ENCODE assay signal across 35 cellular contexts in genomic region chr13:102367836-102368235, GRCh38. TPM values are rescaled to one million over a fixed set of nuclear protein-coding genes. Genes with fewer than 3 reads are reported as not detected.
"Had no signal": no experiment of that assay in that cellular context is flagged by ENCODE, and none has a peak within 500 bp of the region (broad histone marks: within the 10 kb centered on the region; RNA-seq: fewer than 3 reads in every experiment).

No MANE protein-coding gene starts in this region.

- H3K4me1 ChIP-seq: adrenal gland, body of pancreas, breast epithelium, colonic mucosa, gastroesophageal sphincter had no signal

- H3K9me3 ChIP-seq: adrenal gland, body of pancreas, breast epithelium, colonic mucosa, esophagus squamous epithelium, gastroesophageal sphincter had no signal

- H3K36me3 ChIP-seq: adrenal gland, breast epithelium, cardiac muscle cell, colonic mucosa, esophagus squamous epithelium, gastroesophageal sphincter had no signal

- H3K4me3 ChIP-seq: adrenal gland, body of pancreas, breast epithelium, cardiac muscle cell, colonic mucosa, esophagus squamous epithelium, gastroesophageal sphincter had no signal

- DNase-seq: activated CD4-positive, alpha-beta memory T cell treated with anti-CD3 and anti-CD28 coated beads for 36 hours; activated CD4-positive, alpha-beta T cell treated with anti-CD3 and anti-CD28 coated beads for 36 hours; activated CD4-positive, alpha-beta T cell treated with anti-CD3 and anti-CD28 coated beads, Interleukin-2, amount 10 ng/mL, durations not matched to agents 24 days and 14 days; activated CD4-positive, CD25-positive, alpha-beta regulatory T cell; activated CD4-positive, CD25-positive, alpha-beta regulatory T cell treated with anti-CD3 and anti-CD28 coated beads, Interleukin-2, amount 50 U/mL, for 72 hours; activated CD8-positive, alpha-beta memory T cell treated with anti-CD3 and anti-CD28 coated beads, Interleukin-2, amount 10 ng/mL, durations not matched to agents 7 days and 5 days; activated CD8-positive, alpha-beta memory T cell treated with anti-CD3 and anti-CD28 coated beads, Interleukin-2, amount 50 U/mL, for 4 hours; activated CD8-positive, alpha-beta T cell treated with anti-CD3 and anti-CD28 coated beads, Interleukin-2, amount 10 ng/mL, durations not matched to agents 7 days and 5 days; activated effector memory CD4-positive, alpha-beta T cell treated with anti-CD3 and anti-CD28 coated beads, Interleukin-2, amount 50 U/mL, for 16 hours; activated naive CD4-positive, alpha-beta T cell treated with anti-CD3 and anti-CD28 coated beads for 36 hours; activated naive CD8-positive, alpha-beta T cell treated with anti-CD3 and anti-CD28 coated beads for 36 hours; activated naive CD8-positive, alpha-beta T cell treated with anti-CD3 and anti-CD28 coated beads, Interleukin-2, amount 50 U/mL, for 24 hours; activated T-cell treated with anti-CD3 and anti-CD28 coated beads, Interleukin-2, amount 50 U/mL, for 1 hour; activated T-cell treated with anti-CD3 and anti-CD28 coated beads, Interleukin-2, amount 50 U/mL, for 48 hours; adrenal gland; amygdala; aorta; body of pancreas; central memory CD4-positive, alpha-beta T cell; cerebellar nuclear complex; colonic mucosa; effector CD8-positive, alpha-beta T cell; esophagus squamous epithelium; foreskin melanocyte; T-helper 2 cell had no signal

- H3K27ac ChIP-seq: adrenal gland, body of pancreas, breast epithelium, cardiac muscle cell, colonic mucosa, epithelial cell of prostate, esophagus squamous epithelium, gastroesophageal sphincter had no signal

- H3K27me3 ChIP-seq: adrenal gland, body of pancreas, breast epithelium, cardiac muscle cell, colonic mucosa, esophagus squamous epithelium, gastroesophageal sphincter had no signal

- FAIRE-seq: endometrium, endothelial cell of umbilical vein had no signal

RNA-seq across cellular contexts. Expression of gene FGF14, which starts 34.0 kb away (rescaled TPM):
- total RNA-seq: activated CD4-positive, alpha-beta memory T cell treated with anti-CD3 and anti-CD28 coated beads for 36 hours; activated CD4-positive, alpha-beta T cell treated with anti-CD3 and anti-CD28 coated beads for 36 hours; activated CD4-positive, alpha-beta T cell treated with anti-CD3 and anti-CD28 coated beads, Interleukin-2, amount 10 ng/mL, durations not matched to agents 24 days and 14 days; activated CD8-positive, alpha-beta memory T cell treated with anti-CD3 and anti-CD28 coated beads for 36 hours; activated CD8-positive, alpha-beta memory T cell treated with anti-CD3 and anti-CD28 coated beads, Interleukin-2, amount 10 ng/mL, durations not matched to agents 7 days and 5 days; activated CD8-positive, alpha-beta T cell treated with anti-CD3 and anti-CD28 coated beads, Interleukin-2, amount 10 ng/mL, durations not matched to agents 7 days and 5 days; activated naive CD4-positive, alpha-beta T cell treated with anti-CD3 and anti-CD28 coated beads for 36 hours; activated naive CD8-positive, alpha-beta T cell treated with anti-CD3 and anti-CD28 coated beads for 36 hours; activated T-helper 1 cell treated with anti-CD3 and anti-CD28 coated beads, Interleukin-12 subunit alpha, Interleukin-12 subunit beta, Interleukin-2, Interleukin-4 antibody, amounts not matched to agents 30 ng/mL and 10 ng/mL and 1 ng/mL, durations not matched to agents 14 hours and 24 hours and 36 hours; activated T-helper 2 cell treated with anti-CD3 and anti-CD28 coated beads, Interferon-gamma antibody, Interleukin-2, Interleukin-4, amounts not matched to agents 10 μg/mL and 5 μg/mL and 100 μg/mL, durations not matched to agents 14 hours and 24 hours and 36 hours; cardiac muscle cell; endothelial cell of umbilical vein; T-helper 1 cell treated with Interleukin-12 subunit alpha and Interleukin-12 subunit beta and Interleukin-4 antibody, amounts not matched to agents 30 ng/mL and 1 ng/mL, for 36 hours had no signal
- polyA plus RNA-seq: cardiac muscle cell, endothelial cell of umbilical vein had no signal
